In the genomic region with DNA sequence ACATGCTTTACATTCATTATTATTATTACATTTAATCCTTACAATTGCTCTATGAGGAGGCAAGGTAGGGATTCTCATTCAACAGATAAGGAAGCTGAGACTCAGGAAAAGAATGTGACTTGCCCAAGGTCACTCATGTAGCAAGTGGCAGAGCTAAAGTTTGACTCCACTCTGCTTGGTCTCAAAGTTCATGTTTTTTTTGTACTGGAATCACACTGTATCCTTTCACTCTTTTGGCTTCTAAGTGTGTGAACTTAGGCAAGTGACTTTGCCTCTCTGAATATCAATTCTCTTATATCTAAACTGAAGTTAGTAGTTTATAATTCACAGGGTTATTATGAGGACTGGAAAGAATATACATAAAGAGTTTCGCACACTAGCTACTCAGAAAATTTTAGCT, we compare ENCODE assay signal across 30 cellular contexts.
"Had no signal": no experiment of that assay in that cellular context is flagged by ENCODE, and none has a peak within 500 bp of the region (broad histone marks: within the 10 kb centered on the region; RNA-seq: fewer than 3 reads in every experiment).

No MANE protein-coding gene starts in this region.

- FAIRE-seq: urothelium cell line had no signal

- H3K9me3 ChIP-seq: ovary, psoas muscle, suprapubic skin, thoracic aorta, thyroid gland, tibial nerve, upper lobe of left lung, vagina had no signal

- DNase-seq: natural killer cell; occipital lobe; ovary; posterior cingulate gyrus; psoas muscle; right cardiac atrium; spleen; stimulated activated CD4-positive, alpha-beta T cell treated with anti-CD3 and anti-CD28 coated beads, Interleukin-12 subunit alpha, Interleukin-12 subunit beta, amount 100 ng/mL, for 4 hours; stimulated activated CD4-positive, alpha-beta T cell treated with anti-CD3 and anti-CD28 coated beads, Interleukin-1b, Interleukin-23, amount 100 ng/mL, for 48 hours; stimulated activated CD4-positive, alpha-beta T cell treated with anti-CD3 and anti-CD28 coated beads, Interleukin-4, amount 100 ng/mL, for 1 hour; stimulated activated CD4-positive, alpha-beta T cell treated with anti-CD3 and anti-CD28 coated beads, Interleukin-4, amount 100 ng/mL, for 4 hours; stimulated activated CD8-positive, alpha-beta memory T cell treated with anti-CD3 and anti-CD28 coated beads, Interleukin-4, amount 100 ng/mL, for 48 hours; stimulated activated naive CD4-positive, alpha-beta T cell; stimulated activated naive CD8-positive, alpha-beta T cell treated with anti-CD3 and anti-CD28 coated beads, Interleukin-15, amount 100 ng/mL, for 72 hours; stimulated activated naive CD8-positive, alpha-beta T cell treated with anti-CD3 and anti-CD28 coated beads, Interleukin-15, Interleukin-2, amounts not matched to agents 100 U/mL and 50 U/mL, for 24 hours; substantia nigra; thyroid gland; trophoblast cell; upper lobe of left lung had no signal

- H3K27me3 ChIP-seq: neural progenitor cell, ovary, spleen, suprapubic skin, thyroid gland, tibial nerve, upper lobe of left lung, vagina had no signal

- H3K9ac ChIP-seq: neural progenitor cell, parathyroid adenoma had no signal

- H3K4me3 ChIP-seq: neural progenitor cell, ovary, psoas muscle, skin epidermis, smooth muscle cell, spleen, suprapubic skin, thoracic aorta, thyroid gland, tibial nerve, upper lobe of left lung, vagina had no signal

- H3K4me1 ChIP-seq: neural progenitor cell, parathyroid adenoma, psoas muscle, spleen, suprapubic skin, thyroid gland, tibial nerve, upper lobe of left lung, vagina had no signal

- ATAC-seq: natural killer cell; psoas muscle; right cardiac atrium; sciatic nerve; stimulated activated memory B cell treated with anti-CD40 and anti-IgM and Interleukin-4, amounts not matched to agents 10 μg/mL and 1 μg/mL and 100 μg/mL, for 72 hours; stimulated activated naive CD8-positive, alpha-beta T cell treated with anti-CD3 and anti-CD28 coated beads, Interleukin-15, amount 100 ng/mL, for 72 hours; stimulated activated naive CD8-positive, alpha-beta T cell treated with anti-CD3 and anti-CD28 coated beads, Interleukin-15, Interleukin-2, amounts not matched to agents 100 U/mL and 50 U/mL, for 24 hours had no signal

- H3K27ac ChIP-seq: neural progenitor cell, ovary, parathyroid adenoma, psoas muscle, skin epidermis, spleen, suprapubic skin, thoracic aorta, thyroid gland, tibial nerve, upper lobe of left lung, vagina had no signal

- H3K36me3 ChIP-seq: neural progenitor cell, ovary, spleen, suprapubic skin, thoracic aorta, thyroid gland, tibial nerve, upper lobe of left lung, vagina had no signal
